In the genomic region with DNA sequence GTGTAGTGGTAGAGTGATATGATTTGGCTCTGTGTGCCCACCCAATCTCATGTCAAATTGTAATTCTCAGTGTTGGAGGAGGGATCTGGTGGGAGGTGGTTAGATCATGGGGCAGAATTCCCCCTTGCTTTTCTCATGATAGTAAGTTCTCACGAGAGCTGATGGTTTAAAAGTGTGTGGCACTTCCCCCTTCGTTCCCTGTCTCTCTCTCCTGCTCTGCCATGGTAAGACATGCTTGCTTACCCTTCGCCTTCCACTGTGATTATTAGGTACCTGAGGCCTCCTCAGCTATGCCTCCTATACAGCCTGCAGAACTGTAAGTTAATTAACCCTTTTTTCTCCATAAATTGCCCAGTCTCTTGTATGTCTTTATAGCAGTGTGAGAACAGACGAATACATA, we compare ENCODE assay signal across 22 cellular contexts.
"Had no signal": no experiment of that assay in that cellular context is flagged by ENCODE, and none has a peak within 500 bp of the region (broad histone marks: within the 10 kb centered on the region; RNA-seq: fewer than 3 reads in every experiment).

No MANE protein-coding gene starts in this region.

- H3K4me3 ChIP-seq: lower lobe of right lung, ovary, right lobe of liver, thoracic aorta, upper lobe of right lung had no signal

- H3K36me3 ChIP-seq: lower lobe of right lung, ovary, right lobe of liver, thoracic aorta, upper lobe of right lung had no signal

- H3K27ac ChIP-seq: lower lobe of right lung, ovary, right lobe of liver, thoracic aorta, upper lobe of right lung had no signal

- H3K9me3 Mint-ChIP-seq: activated T-helper 1 cell treated with anti-CD3 and anti-CD28 coated beads, Interleukin-12 subunit alpha, Interleukin-12 subunit beta, Interleukin-2, Interleukin-4 antibody, amounts not matched to agents 30 ng/mL and 10 ng/mL and 1 ng/mL, durations not matched to agents 14 hours and 24 hours and 36 hours; brain; endodermal cell; natural killer cell had no signal

- H3K4me3 Mint-ChIP-seq: activated T-helper 1 cell treated with anti-CD3 and anti-CD28 coated beads, Interleukin-12 subunit alpha, Interleukin-12 subunit beta, Interleukin-2, Interleukin-4 antibody, amounts not matched to agents 30 ng/mL and 10 ng/mL and 1 ng/mL, durations not matched to agents 14 hours and 24 hours and 36 hours; brain; endodermal cell; natural killer cell had no signal

- H3K27me3 Mint-ChIP-seq: brain had no signal

- H3K36me3 Mint-ChIP-seq: brain, natural killer cell had no signal

- H3K27ac Mint-ChIP-seq: activated naive CD4-positive, alpha-beta T cell treated with anti-CD3 and anti-CD28 coated beads, Interleukin-2, amount 50 U/mL, for 72 hours; activated T-helper 1 cell treated with anti-CD3 and anti-CD28 coated beads, Interleukin-12 subunit alpha, Interleukin-12 subunit beta, Interleukin-2, Interleukin-4 antibody, amounts not matched to agents 30 ng/mL and 10 ng/mL and 1 ng/mL, durations not matched to agents 14 hours and 24 hours and 36 hours; brain; endodermal cell; natural killer cell had no signal

- H3K9me3 ChIP-seq: lower lobe of right lung, ovary, right lobe of liver, thoracic aorta, upper lobe of right lung had no signal

- DNase-seq: activated CD4-positive, alpha-beta T cell treated with anti-CD3 and anti-CD28 coated beads, Interleukin-2, amount 50 U/mL, for 4 hours; activated gamma-delta T cell treated with Interleukin-2 at 50 U/mL for 16 hours; caudate nucleus; endodermal cell; foreskin melanocyte; glutamatergic neuron; hypothalamus; islet precursor cell; lower lobe of right lung; natural killer cell; ovary; right lobe of liver; small intestine; stimulated activated CD4-positive, alpha-beta T cell treated with anti-CD3 and anti-CD28 coated beads, Interleukin-15, amount 100 ng/mL, for 24 hours; stimulated activated CD4-positive, alpha-beta T cell treated with anti-CD3 and anti-CD28 coated beads, Interleukin-4, amount 100 ng/mL, for 1 hour; T-helper 1 cell; T-helper 9 cell; upper lobe of right lung had no signal

- H3K4me1 ChIP-seq: right lobe of liver, upper lobe of right lung had no signal

- ATAC-seq: activated naive CD4-positive, alpha-beta T cell treated with anti-CD3 and anti-CD28 coated beads, Interleukin-2, amount 50 U/mL, for 72 hours; lower lobe of right lung; natural killer cell; right lobe of liver; upper lobe of right lung had no signal

- H3K4me1 Mint-ChIP-seq: brain had no signal

- H3K27me3 ChIP-seq: ovary, right lobe of liver, upper lobe of right lung had no signal
